In genomic region chr10:124539935-124540641, GRCh38 we compare ENCODE assay signal across 1 cellular context.
TF ChIP-seq lines count a peak whose summit lies in the region.

No MANE protein-coding gene starts in this region.

TF ChIP-seq in H1, 55 proteins besides CTCF, POLR2A, EP300 and RAD21 (continued from another document):
- TF ChIP-seq RBBP5 (IDR thresholded peaks at IDR 0.05; ENCODE audit: borderline replicate concordance, low read depth, low read length) = no peak
TF ChIP-seq in H1: peak in this region for 1.
